ENCODE assay signal across 7 cellular contexts in the genomic region with DNA sequence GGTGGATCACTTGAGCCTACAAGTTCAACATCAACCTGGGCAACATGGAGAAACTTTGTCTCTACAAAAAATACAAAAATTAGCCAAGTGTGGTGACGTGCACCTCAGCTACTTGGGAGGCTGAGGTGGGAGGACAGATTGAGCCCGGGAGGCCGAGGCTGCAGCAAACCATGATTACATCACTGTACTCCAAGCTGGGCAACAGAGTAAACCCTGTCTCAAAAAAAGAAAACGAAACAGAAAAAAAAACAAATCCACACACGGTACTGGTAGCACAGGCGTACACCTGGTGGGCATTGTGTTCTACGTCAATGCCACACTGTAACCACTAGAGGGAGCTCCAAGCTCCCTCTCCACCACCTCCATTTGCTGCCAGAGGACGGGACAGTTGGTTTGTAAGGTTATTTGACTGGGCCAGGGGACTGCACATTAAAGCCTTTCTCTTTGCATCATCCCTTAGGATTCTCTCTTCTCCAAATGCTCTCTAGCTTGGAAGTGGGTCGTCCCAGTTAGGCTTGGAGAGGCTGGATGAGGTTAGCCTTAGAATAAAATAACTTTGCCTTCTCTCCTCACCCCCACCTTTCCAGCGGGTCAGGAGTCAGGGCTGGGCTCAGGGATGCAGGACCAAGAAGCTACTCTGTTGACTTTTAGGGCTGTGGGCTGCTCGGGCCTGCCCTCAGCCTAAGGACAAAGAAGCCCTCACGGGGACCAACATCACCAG.
DNase-seq lines count a peak whose midpoint lies in the region; ATAC-seq and TF ChIP-seq lines count a peak whose summit lies in the region.

No MANE protein-coding gene starts in this region.

- H3K9me3 ChIP-seq in cardiac muscle cell (ENCODE audit: low read depth): no peaks in the 10 kb centered on the region

- DNase-seq in GM04504 (ENCODE audit: low read depth) (peak; percentile 29), HK-2 (ENCODE audit: unreplicated experiment) (peak; percentile 62), SHP77 (lab: John Stamatoyannopoulos, UW) (peak; percentile 26 to 28), cardiac muscle cell (ENCODE audit: low read depth in 1 of 2, low spot score in 1 of 2) (peak; percentile 74 to 77), retinal pigment epithelial cell (ENCODE audit: low read depth) (no peak)
- DNase-seq in activated naive CD4-positive, alpha-beta T cell treated with anti-CD3 and anti-CD28 coated beads, Interleukin-2, amount 50 U/mL, for 16 hours: peak; percentile 16

- H3K4me3 ChIP-seq in cardiac muscle cell (no peak overlapping the region), retinal pigment epithelial cell (ENCODE audit: low read length) (no peak overlapping the region)

- TF ChIP-seq CTCF in cardiac muscle cell (IDR thresholded peaks at IDR 0.05; ENCODE audit: low read depth, low read length): peak; percentile 93
- TF ChIP-seq CTCF in retinal pigment epithelial cell (conservative IDR thresholded peaks at IDR 0.05; ENCODE audit: low read depth, low read length): peak; percentile 95

- no peak overlapping the region for H3K27ac ChIP-seq in cardiac muscle cell

- H3K4me1 ChIP-seq in cardiac muscle cell (ENCODE audit: low read depth): no peaks in the 10 kb centered on the region

- H3K27me3 ChIP-seq in cardiac muscle cell: no peaks in the 10 kb centered on the region

- H3K36me3 ChIP-seq in cardiac muscle cell: no peaks in the 10 kb centered on the region

- ATAC-seq in GM21381 (IDR thresholded peaks at IDR 0.05; ENCODE audit: unreplicated experiment): peak; percentile 91
